In genomic region chr19:41928754-41929535, GRCh38 we compare ENCODE assay signal across 8 cellular contexts. TPM values are rescaled to one million over a fixed set of nuclear protein-coding genes. Genes with fewer than 3 reads are reported as not detected.
DNase-seq lines count a peak whose midpoint lies in the region; ATAC-seq, FAIRE-seq and TF ChIP-seq lines count a peak whose summit lies in the region.

No MANE protein-coding gene starts in this region.

- DNase-seq in GM12892 (ENCODE audit: insufficient read length) (no peak), endodermal cell (peak; percentile 52), NCI-H774 (lab: John Stamatoyannopoulos, UW) (no peak), DMS 273 (lab: John Stamatoyannopoulos, UW; ENCODE audit: unreplicated experiment) (no peak)

- H4K20me1 ChIP-seq in OCI-LY3 (ENCODE audit: insufficient read depth, low read length), result no peaks in the 10 kb centered on the region

- no peaks in the 10 kb centered on the region for H3K9me3 ChIP-seq in OCI-LY3 (ENCODE audit: insufficient read depth, low read length)
- H3K9me3 ChIP-seq in endodermal cell (ENCODE audit: control insufficient read depth, low read length), result peaks cover 5% of the 10 kb centered on the region

- peak overlapping the region; percentile 80 for H3K4me3 ChIP-seq in OCI-LY3 (ENCODE audit: low read length)
- H3K4me3 ChIP-seq in endodermal cell (ENCODE audit: low read length), result peak overlapping the region; percentile 11
- peak overlapping the region; percentile 58 for H3K4me3 ChIP-seq in rectal smooth muscle tissue (ENCODE audit: low read length)

- peaks cover 8% of the 10 kb centered on the region for H3K9me3 Mint-ChIP-seq in endodermal cell

- peaks cover 57% of the 10 kb centered on the region for H3K27me3 Mint-ChIP-seq in endodermal cell (ENCODE audit: insufficient read depth)

- peak; percentile 93 for FAIRE-seq in GM12892 (lab: Jason Lieb, UNC)

- H3K27me3 ChIP-seq in OCI-LY3 (ENCODE audit: low read depth, low read length) (peaks cover 46% of the 10 kb centered on the region), endodermal cell (ENCODE audit: control insufficient read depth, insufficient read depth, low read length, poor library complexity, severe bottlenecking) (peaks cover 99% of the 10 kb centered on the region), rectal smooth muscle tissue (ENCODE audit: control insufficient read depth, insufficient read depth, low read length) (peaks cover 37% of the 10 kb centered on the region)

- H3K27ac Mint-ChIP-seq in endodermal cell, result no peak overlapping the region

- H2AFZ ChIP-seq in OCI-LY3 (ENCODE audit: low read depth, low read length), result peak overlapping the region; percentile 75

- H3K4me1 ChIP-seq in OCI-LY3 (ENCODE audit: low read length) (peaks cover 60% of the 10 kb centered on the region), endodermal cell (ENCODE audit: control insufficient read depth, insufficient read depth, low read length) (no peaks in the 10 kb centered on the region), rectal smooth muscle tissue (ENCODE audit: control insufficient read depth, insufficient read depth, low read length) (no peaks in the 10 kb centered on the region)

- H3K79me2 ChIP-seq in OCI-LY3 (ENCODE audit: low read length), result no peaks in the 10 kb centered on the region

- TF ChIP-seq POLR2A in GM12892 (IDR thresholded peaks at IDR 0.05; ENCODE audit: low read depth, low read length), result no peak

- H3K9ac ChIP-seq in OCI-LY3 (ENCODE audit: low read length), result peak overlapping the region; percentile 76
- no peak overlapping the region for H3K9ac ChIP-seq in endodermal cell (ENCODE audit: extremely low read depth, low read length, poor library complexity, severe bottlenecking)
- H3K9ac ChIP-seq in rectal smooth muscle tissue (ENCODE audit: low read length), result no peak overlapping the region

- no peaks in the 10 kb centered on the region for H3K36me3 Mint-ChIP-seq in endodermal cell (ENCODE audit: low read depth)

- H3K27ac ChIP-seq in OCI-LY3 (ENCODE audit: low read length) (no peak overlapping the region), endodermal cell (ENCODE audit: low read depth, low read length) (no peak overlapping the region), rectal smooth muscle tissue (ENCODE audit: low read depth, low read length) (no peak overlapping the region)

- ATAC-seq in GM19452 (IDR thresholded peaks at IDR 0.05; ENCODE audit: unreplicated experiment) (no peak), HG03439 (IDR thresholded peaks at IDR 0.05; ENCODE audit: unreplicated experiment) (no peak)

- peaks cover 18% of the 10 kb centered on the region for H3K4me1 Mint-ChIP-seq in endodermal cell

- WGBS in endodermal cell (ENCODE audit: insufficient coverage in 1 of 2, insufficient read length in 1 of 2), 2 experiments, result 2 to 9% methylated on average over 7 to 28 of the region's 29 CpGs

- H3K4me2 ChIP-seq in OCI-LY3 (ENCODE audit: low read length), result peak overlapping the region; percentile 96

- no peak overlapping the region for H3K4me3 Mint-ChIP-seq in endodermal cell

- H3K36me3 ChIP-seq in OCI-LY3 (replicated peaks; ENCODE audit: low read depth, low read length) (no peaks in the 10 kb centered on the region), endodermal cell (ENCODE audit: control insufficient read depth, insufficient read depth, low read length) (no peaks in the 10 kb centered on the region), rectal smooth muscle tissue (ENCODE audit: control insufficient read depth, insufficient read depth, low read length) (no peaks in the 10 kb centered on the region)

- no peak for TF ChIP-seq CTCF in OCI-LY3 (IDR thresholded peaks at IDR 0.05; ENCODE audit: low read depth, low read length)
- TF ChIP-seq CTCF in endodermal cell (conservative IDR thresholded peaks at IDR 0.05), result no peak

RNA-seq across cellular contexts. Expression of gene ERFL, which starts 0.7 kb away (rescaled TPM):
- polyA plus RNA-seq in GM12892 (2012; ENCODE audit: missing spikeins), result 0.13 TPM
- total RNA-seq in endodermal cell, result under 1 TPM; 0.13 to 0.53 TPM
- 0.25 TPM for polyA plus RNA-seq in endodermal cell (2013, experiment 1 of 2)
- polyA plus RNA-seq in endodermal cell (2013, experiment 2 of 2), result 0.29 TPM

RNA-seq across cellular contexts. Expression of gene RABAC1, which starts 30.2 kb away (rescaled TPM):
- 17.6 TPM for polyA plus RNA-seq in GM12892 (2012; ENCODE audit: missing spikeins)
- 100 to 1,000 TPM; 114 to 122 TPM for total RNA-seq in endodermal cell
- polyA plus RNA-seq in endodermal cell (2013, experiment 1 of 2), result 91.4 TPM
- 79.9 TPM for polyA plus RNA-seq in endodermal cell (2013, experiment 2 of 2)

RNA-seq across cellular contexts. Expression of gene ARHGEF1, which starts 46.0 kb away (rescaled TPM):
- polyA plus RNA-seq in GM12892 (2012; ENCODE audit: missing spikeins), result 67.2 TPM
- total RNA-seq in endodermal cell, result 100 to 1,000 TPM in 1 of 2 donors, 10 to 100 TPM in 1; 89.9 to 116 TPM
- polyA plus RNA-seq in endodermal cell (2013, experiment 1 of 2), result 48.7 TPM
- polyA plus RNA-seq in endodermal cell (2013, experiment 2 of 2), result 35.1 TPM

RNA-seq across cellular contexts. Expression of gene CD79A, which starts 51.9 kb away (rescaled TPM):
- polyA plus RNA-seq in GM12892 (2012; ENCODE audit: missing spikeins), result 249 TPM
- not detected for total RNA-seq in endodermal cell
- 0.43 TPM for polyA plus RNA-seq in endodermal cell (2013, experiment 1 of 2)
- polyA plus RNA-seq in endodermal cell (2013, experiment 2 of 2), result 0.58 TPM

Comparison
In these comparisons a context has a peak if more than half of its experiments do, and no peak if none do; other contexts are left out.
1. H3K4me3 ChIP-seq: peak in every context shown above with its lines; median percentile 80 in OCI-LY3; 58 in rectal smooth muscle tissue; 11 in endodermal cell.